Comparison of ENCODE assay signal across 8 cellular contexts in genomic region chr10:30059209-30060107, GRCh38. TPM values are rescaled to one million over a fixed set of nuclear protein-coding genes. Genes with fewer than 3 reads are reported as not detected.
DNase-seq lines count a peak whose midpoint lies in the region; ATAC-seq and TF ChIP-seq lines count a peak whose summit lies in the region.

Gene JCAD (minus strand): TSS chr10:30059586. CDS start chr10:30047812, 11,774 bp downstream.

- H3K4me2 ChIP-seq in hepatocyte (peak within 1 kb of the TSS; percentile 95), OCI-LY7 (ENCODE audit: low read length) (no peak within 1 kb of the TSS)

- peak within 1 kb of the TSS; percentile 61 for H3K27ac ChIP-seq in hepatocyte
- H3K27ac ChIP-seq in OCI-LY7 (ENCODE audit: low read depth, low read length, poor library complexity, severe bottlenecking) = no peak within 1 kb of the TSS

- intact Hi-C loops in OCI-LY7 (cut with micrococcal nuclease; ENCODE audit: unreplicated experiment) = no loop called here

- no peaks in the 10 kb centered on the region for H3K27me3 ChIP-seq in hepatocyte

- 17% methylated on average over 15 of the region's 66 CpGs for WGBS in hepatocyte (ENCODE audit: low lambda C conversion rate, missing lambda C conversion rate)

- no TSS peak for BruUV-seq in OCI-LY7 (replicated peaks; lab: Mats Ljungman, UMichigan)

- peak; percentile 92 for ATAC-seq in HG02885 (IDR thresholded peaks at IDR 0.05; ENCODE audit: poor library complexity, unreplicated experiment)

- H3K4me1 ChIP-seq in hepatocyte (ENCODE audit: insufficient read depth) (peaks cover 25% of the 10 kb centered on the region), OCI-LY7 (ENCODE audit: insufficient read depth, low read length, poor library complexity, severe bottlenecking) (no peaks in the 10 kb centered on the region)

- no peak for TF ChIP-seq CTCF in hepatocyte (IDR thresholded peaks at IDR 0.05; ENCODE audit: poor library complexity)
- TF ChIP-seq CTCF in OCI-LY7 (conservative IDR thresholded peaks at IDR 0.05; ENCODE audit: low read length) = no peak

- H3K36me3 ChIP-seq in hepatocyte (replicated peaks; ENCODE audit: insufficient read depth, low read depth) = no peaks in the 10 kb centered on the region
- H3K36me3 ChIP-seq in OCI-LY7 (ENCODE audit: insufficient read depth, low read length) = no peaks in the 10 kb centered on the region

- H3K9me3 ChIP-seq in hepatocyte (ENCODE audit: low read depth) = no peaks in the 10 kb centered on the region
- no peaks in the 10 kb centered on the region for H3K9me3 ChIP-seq in OCI-LY7 (ENCODE audit: low read length)

- H2AFZ ChIP-seq in hepatocyte (peak within 1 kb of the TSS; percentile 72), OCI-LY7 (ENCODE audit: low read length) (no peak within 1 kb of the TSS)

- H4K20me1 ChIP-seq in hepatocyte (ENCODE audit: insufficient read depth, poor library complexity, severe bottlenecking) = no peaks in the 10 kb centered on the region
- no peaks in the 10 kb centered on the region for H4K20me1 ChIP-seq in OCI-LY7 (ENCODE audit: insufficient read depth, low read length)

- H3K9me2 ChIP-seq in hepatocyte (replicated peaks; ENCODE audit: insufficient read depth) = no peaks in the 10 kb centered on the region
- H3K9me2 ChIP-seq in OCI-LY7 (ENCODE audit: insufficient read depth, low read length) = no peaks in the 10 kb centered on the region

- DNase-seq in GM03348 (ENCODE audit: low spot score) (peak; percentile 95), T-helper 2 cell (peak in 4 of 5 experiments; percentile 16 to 56 (median 26)), astrocyte of the hippocampus (ENCODE audit: low read depth, low spot score) (peak; percentile 79), hepatocyte (ENCODE audit: low spot score) (peak; percentile 79), pulmonary artery endothelial cell (ENCODE audit: low read depth, low spot score) (no peak), OCI-LY7 (ENCODE audit: low spot score) (no peak), NAMALWA (ENCODE audit: low spot score) (no peak)

- POLR2A ChIA-PET in OCI-LY7 (lab: Charles Lee) = no interaction called here

- peak within 1 kb of the TSS; percentile 89 for H3K4me3 ChIP-seq in hepatocyte
- H3K4me3 ChIP-seq in OCI-LY7 (ENCODE audit: low read depth, low read length, poor library complexity, severe bottlenecking) = no peak within 1 kb of the TSS

- CTCF ChIA-PET in OCI-LY7 (lab: Charles Lee; ENCODE audit: unreplicated experiment) = no interaction called here

- H3K79me2 ChIP-seq in hepatocyte (peaks cover 9% of the 10 kb centered on the region), OCI-LY7 (ENCODE audit: insufficient read depth, low read depth, low read length) (no peaks in the 10 kb centered on the region)

RNA-seq across cellular contexts. Expression of gene JCAD, which starts in this region (rescaled TPM):
- total RNA-seq in hepatocyte (11.0 and 12.8 TPM in 2 replicates), pulmonary artery endothelial cell (47.9 and 49.9 TPM in 2 replicates), OCI-LY7 (2022) (0.04 TPM in 1 of 2 replicates, not detected in the other)
- 7.0 and 9.2 TPM in 2 replicates for polyA plus RNA-seq in hepatocyte
- not detected in 2 replicates for total RNA-seq in OCI-LY7 (2014; rRNA removed; shearing (Covaris generic))

Comparison
In these comparisons a context has a peak if more than half of its experiments do, and no peak if none do; other contexts are left out.
1. RNA of gene JCAD (total RNA-seq): 47.9 to 49.9 TPM in pulmonary artery endothelial cell and 11.0 to 12.8 TPM in hepatocyte; 0.04 TPM in OCI-LY7; every median in the first group is over 10 times any median in the second.
2. DNase-seq: peak in GM03348 (single experiment), T-helper 2 cell (4 of 5), astrocyte of the hippocampus (single experiment) and hepatocyte (single experiment); none in pulmonary artery endothelial cell (single experiment), OCI-LY7 (single experiment) and NAMALWA (single experiment).